16 cellular contexts compared by ENCODE assay signal in genomic region chr5:166726406-166726805, GRCh38.
A peak's percentile ranks its signal among the peaks of the same experiment; 100 is the strongest.
DNase-seq lines count a peak whose midpoint lies in the region; ATAC-seq and TF ChIP-seq lines count a peak whose summit lies in the region.
"Had no signal": no experiment of that assay in that cellular context is flagged by ENCODE, and none has a peak within 500 bp of the region (broad histone marks: within the 10 kb centered on the region; RNA-seq: fewer than 3 reads in every experiment).

No MANE protein-coding gene starts in this region.

- H3K27me3 Mint-ChIP-seq in endodermal cell (ENCODE audit: insufficient read depth) = no peaks in the 10 kb centered on the region
- H3K27me3 Mint-ChIP-seq: CD4-positive, alpha-beta memory T cell had no signal

- WGBS in endodermal cell (ENCODE audit: insufficient coverage in 1 of 2, insufficient read length in 1 of 2), 2 experiments = 83 to 90% methylated on average over 1 of the region's 1 CpG
- 83 to 100% methylated on average over 1 of the region's 1 CpG for WGBS in mesodermal cell (ENCODE audit: insufficient coverage in 2 of 2), 2 experiments

- H3K27me3 ChIP-seq in endodermal cell (ENCODE audit: control insufficient read depth, insufficient read depth, low read length, poor library complexity, severe bottlenecking) = no peaks in the 10 kb centered on the region
- H3K27me3 ChIP-seq: BE2C had no signal

- H3K36me3 ChIP-seq in endodermal cell (ENCODE audit: control insufficient read depth, insufficient read depth, low read length) = no peaks in the 10 kb centered on the region
- no peaks in the 10 kb centered on the region for H3K36me3 ChIP-seq in mesodermal cell (ENCODE audit: control insufficient read depth, insufficient read depth, low read length)
- H3K36me3 ChIP-seq: BE2C, HAP-1 had no signal

- no peak overlapping the region for H3K4me3 Mint-ChIP-seq in endodermal cell
- H3K4me3 Mint-ChIP-seq: CD4-positive, alpha-beta memory T cell had no signal

- ATAC-seq in HG02678 (IDR thresholded peaks at IDR 0.05; ENCODE audit: unreplicated experiment) = no peak
- no peak for ATAC-seq in GM19023 (IDR thresholded peaks at IDR 0.05; ENCODE audit: unreplicated experiment)
- no peak for ATAC-seq in GM19467 (IDR thresholded peaks at IDR 0.05; ENCODE audit: unreplicated experiment)
- ATAC-seq: K562 had no signal

- no peak overlapping the region for H3K9ac ChIP-seq in endodermal cell (ENCODE audit: extremely low read depth, low read length, poor library complexity, severe bottlenecking)

- TF ChIP-seq CTCF in endodermal cell (conservative IDR thresholded peaks at IDR 0.05) = no peak

- H3K9me3 ChIP-seq in endodermal cell (ENCODE audit: control insufficient read depth, low read length) (no peaks in the 10 kb centered on the region), mesodermal cell (ENCODE audit: control insufficient read depth, low read length) (no peaks in the 10 kb centered on the region)
- H3K9me3 ChIP-seq: BE2C, HAP-1 had no signal

- H3K4me1 Mint-ChIP-seq in endodermal cell = peaks cover 33% of the 10 kb centered on the region
- H3K4me1 Mint-ChIP-seq: CD4-positive, alpha-beta memory T cell had no signal

- no peak overlapping the region for H3K27ac Mint-ChIP-seq in endodermal cell
- H3K27ac Mint-ChIP-seq: CD4-positive, alpha-beta memory T cell had no signal

- DNase-seq in ELF-1 (ENCODE audit: low read depth, low spot score) = peak; percentile 20
- DNase-seq in HuH-7.5 (ENCODE audit: low spot score) = peak; percentile 46
- peak; percentile 45 for DNase-seq in endodermal cell
- DNase-seq: BE2C; CD4-positive, alpha-beta memory T cell; DMS153; DND-41; GF-D8; GOT3 had no signal

- H3K36me3 Mint-ChIP-seq in endodermal cell (ENCODE audit: low read depth) = no peaks in the 10 kb centered on the region
- H3K36me3 Mint-ChIP-seq: CD4-positive, alpha-beta memory T cell had no signal

- H3K27ac ChIP-seq in endodermal cell (ENCODE audit: low read depth, low read length) = no peak overlapping the region
- peak overlapping the region; percentile 44 for H3K27ac ChIP-seq in mesodermal cell (ENCODE audit: low read depth, low read length, severe bottlenecking)
- H3K27ac ChIP-seq: C4-2B had no signal

- H3K4me1 ChIP-seq in endodermal cell (ENCODE audit: control insufficient read depth, insufficient read depth, low read length) = peaks cover 3% of the 10 kb centered on the region
- peaks cover 13% of the 10 kb centered on the region for H3K4me1 ChIP-seq in mesodermal cell (ENCODE audit: control insufficient read depth, insufficient read depth, low read length, poor library complexity, severe bottlenecking)
- H3K4me1 ChIP-seq: BE2C, HAP-1 had no signal

- H3K4me3 ChIP-seq in endodermal cell (ENCODE audit: low read length) (no peak overlapping the region), mesodermal cell (ENCODE audit: extremely low read depth, insufficient read depth, low read length, poor library complexity, severe bottlenecking) (no peak overlapping the region)
- H3K4me3 ChIP-seq: HAP-1, K562 had no signal

- no peaks in the 10 kb centered on the region for H3K9me3 Mint-ChIP-seq in endodermal cell
